ENCODE assay signal across 11 cellular contexts in the genomic region with DNA sequence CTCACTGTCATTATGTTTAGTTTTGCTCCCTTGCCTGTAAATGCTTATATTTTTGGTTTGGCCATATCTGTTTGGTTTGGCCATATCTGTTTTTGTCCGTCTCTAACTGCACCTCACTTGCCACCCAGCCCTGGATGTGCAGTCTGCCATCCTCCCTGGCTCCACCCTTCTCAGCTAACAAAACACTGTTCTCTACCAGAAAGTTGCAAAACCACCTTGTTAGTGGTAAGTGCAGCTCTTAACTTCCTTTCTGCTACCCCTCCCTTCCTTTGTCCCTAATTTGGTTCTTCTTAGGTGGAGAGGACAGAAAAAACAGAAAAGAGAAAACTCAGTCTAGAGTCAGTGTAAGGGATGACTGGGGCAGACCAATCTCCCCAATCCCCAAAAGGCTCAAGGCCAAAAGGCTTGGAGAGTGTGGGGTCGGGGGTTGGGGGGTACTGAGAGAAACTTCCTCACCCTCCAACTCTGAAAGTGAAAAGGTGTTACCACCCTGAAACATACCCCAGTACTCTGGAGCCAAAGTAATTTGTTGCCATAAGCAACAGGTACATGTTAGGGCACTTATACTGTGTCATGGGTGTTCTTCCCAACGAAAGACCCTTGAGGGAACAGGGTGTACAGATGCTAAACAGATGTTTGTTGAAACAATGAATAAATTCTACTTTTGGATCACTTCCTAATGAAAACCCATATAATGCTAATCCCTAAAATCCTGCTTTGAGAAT. TPM values are rescaled to one million over a fixed set of nuclear protein-coding genes. Genes with fewer than 3 reads are reported as not detected.
DNase-seq lines count a peak whose midpoint lies in the region; ATAC-seq and TF ChIP-seq lines count a peak whose summit lies in the region.
"Had no signal": no experiment of that assay in that cellular context is flagged by ENCODE, and none has a peak within 500 bp of the region (broad histone marks: within the 10 kb centered on the region; RNA-seq: fewer than 3 reads in every experiment).

No MANE protein-coding gene starts in this region.

- TF ChIP-seq CTCF in activated CD8-positive, alpha-beta T cell treated with anti-CD3 and anti-CD28 coated beads for 36 hours (IDR thresholded peaks at IDR 0.05), result no peak

- peaks cover 62% of the 10 kb centered on the region for H3K4me1 Mint-ChIP-seq in activated CD8-positive, alpha-beta T cell treated with anti-CD3 and anti-CD28 coated beads for 36 hours (ENCODE audit: low read depth)
- H3K4me1 Mint-ChIP-seq in naive B cell, result peaks cover 69 to 76% (median 75%) of the 10 kb centered on the region in 3 donors

- CTCF ChIA-PET in activated CD8-positive, alpha-beta T cell treated with anti-CD3 and anti-CD28 coated beads for 36 hours (lab: Charles Lee), result interaction anchor here (0.8 to 5.9 kb wide), 3 partner anchors 11 to 50 kb away, joined by 4 to 38 read pairs (median 6); no protein-coding TSS in a partner anchor

- DNase-seq in HT-29 (ENCODE audit: low spot score), result peak; percentile 44
- peak; percentile 43 for DNase-seq in activated CD8-positive, alpha-beta T cell treated with anti-CD3 and anti-CD28 coated beads for 36 hours
- DNase-seq in naive B cell, result peak; percentile 54
- DNase-seq in EL, result no peak
- DNase-seq in COR-L47 (lab: John Stamatoyannopoulos, UW), result no peak
- DNase-seq in AG08395 (ENCODE audit: low spot score), result no peak
- no peak for DNase-seq in middle frontal gyrus (ENCODE audit: extremely low spot score, low spot score)
- DNase-seq: NCI-H510A had no signal

- intact Hi-C loops in activated CD8-positive, alpha-beta T cell treated with anti-CD3 and anti-CD28 coated beads for 36 hours (cut with micrococcal nuclease), result no loop called here

- peak; percentile 37 for ATAC-seq in GM18502 (IDR thresholded peaks at IDR 0.05; ENCODE audit: poor library complexity, unreplicated experiment)
- ATAC-seq in activated CD8-positive, alpha-beta T cell treated with anti-CD3 and anti-CD28 coated beads for 36 hours, result peak; percentile 56
- ATAC-seq in naive B cell (ENCODE audit: low read depth in 2 of 2), result peak; percentile 66 to 74

- peaks cover 42% of the 10 kb centered on the region for H3K36me3 Mint-ChIP-seq in activated CD8-positive, alpha-beta T cell treated with anti-CD3 and anti-CD28 coated beads for 36 hours (ENCODE audit: low read depth)
- H3K36me3 Mint-ChIP-seq in naive B cell, result peaks cover 6 to 12% of the 10 kb centered on the region in 2 donors

- H3K4me3 Mint-ChIP-seq in activated CD8-positive, alpha-beta T cell treated with anti-CD3 and anti-CD28 coated beads for 36 hours, result peak overlapping the region; percentile 1
- peak overlapping the region; percentile 70 to 95 (median 87) for H3K4me3 Mint-ChIP-seq in naive B cell

- H3K27ac Mint-ChIP-seq in activated CD8-positive, alpha-beta T cell treated with anti-CD3 and anti-CD28 coated beads for 36 hours, result peak overlapping the region; percentile 91
- H3K27ac Mint-ChIP-seq in naive B cell, result peak overlapping the region; percentile 57 to 95 (median 82)

- no peaks in the 10 kb centered on the region for H3K9me3 Mint-ChIP-seq in activated CD8-positive, alpha-beta T cell treated with anti-CD3 and anti-CD28 coated beads for 36 hours
- no peaks in the 10 kb centered on the region for H3K9me3 Mint-ChIP-seq in naive B cell

- H3K27me3 Mint-ChIP-seq in activated CD8-positive, alpha-beta T cell treated with anti-CD3 and anti-CD28 coated beads for 36 hours, result no peaks in the 10 kb centered on the region
- no peaks in the 10 kb centered on the region for H3K27me3 Mint-ChIP-seq in naive B cell

- POLR2A ChIA-PET in activated CD8-positive, alpha-beta T cell treated with anti-CD3 and anti-CD28 coated beads for 36 hours (lab: Charles Lee), result interaction anchor here (0.6 to 1.2 kb wide), 3 partner anchors 75 to 323 kb away, joined by 3 read pairs; a partner anchor contains a TSS

RNA-seq across cellular contexts. Expression of a gene that starts 5.0 kb away (rescaled TPM):
- 0.42 and 0.56 TPM in 2 replicates for total RNA-seq in HT-29 (2014; rRNA removed; shearing (Covaris generic))
- 10 to 100 TPM; 39.5 to 41.7 TPM for total RNA-seq in activated CD8-positive, alpha-beta T cell treated with anti-CD3 and anti-CD28 coated beads for 36 hours
- polyA plus RNA-seq in naive B cell (ENCODE audit: low read depth in 6 of 6), result 100 to 1,000 TPM in 2 of 6 donors, 10 to 100 TPM in 4; 74.2 to 140 (median 86.5) TPM
- polyA plus RNA-seq: keratinocyte had no signal

RNA-seq across cellular contexts. Expression of a gene that starts 27.5 kb away (rescaled TPM):
- total RNA-seq in HT-29 (2014; rRNA removed; shearing (Covaris generic)), result not detected in 2 replicates
- under 1 TPM in 1 of 2 experiments, not detected in 1; 0.29 TPM for total RNA-seq in activated CD8-positive, alpha-beta T cell treated with anti-CD3 and anti-CD28 coated beads for 36 hours
- not detected for polyA plus RNA-seq in naive B cell (ENCODE audit: low read depth in 6 of 6)
- total RNA-seq: ascending aorta had no signal
- polyA plus RNA-seq: keratinocyte had no signal

RNA-seq across cellular contexts. Expression of a gene that starts 48.8 kb away (rescaled TPM):
- total RNA-seq in HT-29 (2014; rRNA removed; shearing (Covaris generic)), result 93.2 and 125 TPM in 2 replicates
- 1 to 10 TPM in 1 of 2 experiments, under 1 TPM in 1; 0.96 to 1.4 TPM for total RNA-seq in activated CD8-positive, alpha-beta T cell treated with anti-CD3 and anti-CD28 coated beads for 36 hours
- 10 to 100 TPM; 26.8 to 55.3 (median 41.1) TPM for polyA plus RNA-seq in naive B cell (ENCODE audit: low read depth in 6 of 6)

Comparison
In these comparisons a context has a peak if more than half of its experiments do, and no peak if none do; other contexts are left out.
1. DNase-seq: peak in HT-29 (single experiment), activated CD8-positive, alpha-beta T cell treated with anti-CD3 and anti-CD28 coated beads for 36 hours (single experiment) and naive B cell (single experiment); none in EL (single experiment), COR-L47 (single experiment), AG08395 (single experiment) and middle frontal gyrus (single experiment).
2. RNA of a gene that starts 5.0 kb away (total RNA-seq): 39.5 to 41.7 TPM in activated CD8-positive, alpha-beta T cell treated with anti-CD3 and anti-CD28 coated beads for 36 hours; 0.42 to 0.56 TPM in HT-29; every median in the first group is over 10 times any median in the second.
3. RNA of a gene that starts 48.8 kb away (total RNA-seq): 93.2 to 125 TPM in HT-29; 0.96 to 1.4 TPM in activated CD8-positive, alpha-beta T cell treated with anti-CD3 and anti-CD28 coated beads for 36 hours; every median in the first group is over 10 times any median in the second.
4. Peak in every context shown above with its lines, with median percentiles within 50 percentile points of each other: ATAC-seq.